ENCODE assay signal across 23 cellular contexts in the genomic region with DNA sequence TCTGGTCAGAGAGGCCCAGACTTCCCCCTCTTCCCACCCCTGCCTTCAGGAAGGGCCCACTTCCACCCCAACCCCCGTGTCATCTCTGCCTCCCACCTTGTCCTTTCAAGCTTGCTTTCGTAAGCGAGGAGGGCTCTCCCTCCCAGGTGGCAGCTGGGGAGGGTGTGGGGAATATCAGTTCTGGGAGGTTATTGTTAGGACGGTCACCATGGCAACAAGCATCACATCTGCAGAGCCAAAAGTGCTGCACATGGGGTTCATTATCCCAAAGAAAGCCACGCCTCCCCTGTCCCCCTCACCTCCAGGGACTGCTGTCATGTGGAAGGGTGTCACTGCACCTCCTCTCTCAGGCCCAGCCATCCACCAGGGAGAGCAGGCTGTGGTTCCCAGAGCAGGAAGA. TPM values are rescaled to one million over a fixed set of nuclear protein-coding genes. Genes with fewer than 3 reads are reported as not detected.
"Had no signal": no experiment of that assay in that cellular context is flagged by ENCODE, and none has a peak within 500 bp of the region (broad histone marks: within the 10 kb centered on the region; RNA-seq: fewer than 3 reads in every experiment).

No MANE protein-coding gene starts in this region.

- H3K4me3 ChIP-seq: cardiac muscle cell, esophagus squamous epithelium, heart right ventricle, left ventricle myocardium inferior, neural progenitor cell, prostate gland, right atrium auricular region, thyroid gland had no signal

- H3K27ac ChIP-seq: cardiac muscle cell, esophagus squamous epithelium, heart right ventricle, left ventricle myocardium inferior, neural progenitor cell, prostate gland, right atrium auricular region, thyroid gland had no signal

- H3K9me3 ChIP-seq: esophagus squamous epithelium, heart right ventricle, left ventricle myocardium inferior, prostate gland, right atrium auricular region, thyroid gland had no signal

- H3K9ac ChIP-seq: neural progenitor cell had no signal

- H3K9me3 Mint-ChIP-seq: activated naive CD8-positive, alpha-beta T cell treated with anti-CD3 and anti-CD28 coated beads, Interleukin-2, amount 10 ng/mL, durations not matched to agents 7 days and 5 days had no signal

- H3K36me3 Mint-ChIP-seq: activated naive CD8-positive, alpha-beta T cell treated with anti-CD3 and anti-CD28 coated beads, Interleukin-2, amount 10 ng/mL, durations not matched to agents 7 days and 5 days; neural progenitor cell had no signal

- H2AFZ ChIP-seq: neural progenitor cell had no signal

- H3K4me1 ChIP-seq: prostate gland had no signal

- DNase-seq: activated CD4-positive, alpha-beta T cell treated with anti-CD3 and anti-CD28 coated beads, Interleukin-2, amount 50 U/mL, for 4 hours; activated CD4-positive, CD25-positive, alpha-beta regulatory T cell treated with anti-CD3 and anti-CD28 coated beads, Interleukin-2, amount 50 U/mL, for 72 hours; activated naive CD4-positive, alpha-beta T cell treated with Interleukin-2 at 50 U/mL for 16 hours; activated naive CD8-positive, alpha-beta T cell treated with anti-CD3 and anti-CD28 coated beads, Interleukin-2, amount 10 ng/mL, durations not matched to agents 7 days and 5 days; amygdala; dermis blood vessel endothelial cell; effector memory CD4-positive, alpha-beta T cell; esophagus squamous epithelium; heart right ventricle; left ventricle myocardium inferior; naive B cell; stimulated activated CD4-positive, alpha-beta T cell treated with anti-CD3 and anti-CD28 coated beads, Interleukin-2, amount 100 ng/mL, for 24 hours; stimulated activated naive CD4-positive, alpha-beta T cell treated with Interleukin-2 at 50 U/mL for 16 hours; thyroid gland had no signal

- H3K27me3 ChIP-seq: right atrium auricular region, thyroid gland had no signal

- H3K4me3 Mint-ChIP-seq: activated naive CD8-positive, alpha-beta T cell treated with anti-CD3 and anti-CD28 coated beads, Interleukin-2, amount 10 ng/mL, durations not matched to agents 7 days and 5 days; activated T-helper 17 cell treated with anti-CD3 and anti-CD28 coated beads, Interleukin-2, amount 50 U/mL, for 72 hours; naive B cell; neural progenitor cell had no signal

- ATAC-seq: activated T-helper 17 cell treated with anti-CD3 and anti-CD28 coated beads, Interleukin-2, amount 50 U/mL, for 72 hours; heart right ventricle had no signal

- H3K4me2 ChIP-seq: neural progenitor cell had no signal

- H3K27ac Mint-ChIP-seq: activated naive CD8-positive, alpha-beta T cell treated with anti-CD3 and anti-CD28 coated beads, Interleukin-2, amount 10 ng/mL, durations not matched to agents 7 days and 5 days; activated T-helper 17 cell treated with anti-CD3 and anti-CD28 coated beads, Interleukin-2, amount 50 U/mL, for 72 hours; neural progenitor cell had no signal

- H3K36me3 ChIP-seq: cardiac muscle cell, esophagus squamous epithelium, heart right ventricle, left ventricle myocardium inferior, neural progenitor cell, prostate gland, right atrium auricular region, thyroid gland had no signal

RNA-seq across cellular contexts. Expression of a gene that starts 2.6 kb away (rescaled TPM):
- total RNA-seq: kidney epithelial cell, mononuclear cell, osteocyte, ureter had no signal
